ENCODE assay signal across 1 cellular context in genomic region chr22:29734853-29735252, GRCh38.
TF ChIP-seq lines count a peak whose summit lies in the region.

No MANE protein-coding gene starts in this region.

TF ChIP-seq in GM23338, 12 proteins besides CTCF, POLR2A, EP300 and RAD21 (continued from another document):
- no peak for TF ChIP-seq ZNF462 (CRISPR knock-in tag; IDR thresholded peaks at IDR 0.05)
- TF ChIP-seq ZNF331 (CRISPR knock-in tag; IDR thresholded peaks at IDR 0.05; ENCODE audit: low read depth) = no peak
- no peak for TF ChIP-seq ZNF114 (CRISPR knock-in tag; IDR thresholded peaks at IDR 0.05)
- no peak for TF ChIP-seq STAT1 (IDR thresholded peaks at IDR 0.05; ENCODE audit: unreplicated experiment)
- no peak for TF ChIP-seq EZH2 (IDR thresholded peaks at IDR 0.05; ENCODE audit: low read depth, unreplicated experiment)
- no peak for TF ChIP-seq EZH2phosphoT487 (IDR thresholded peaks at IDR 0.05; ENCODE audit: unreplicated experiment)
- no peak for TF ChIP-seq JUNB (IDR thresholded peaks at IDR 0.05; ENCODE audit: unreplicated experiment)
- TF ChIP-seq POLR2AphosphoS5 (IDR thresholded peaks at IDR 0.05; ENCODE audit: low read depth) = no peak
- TF ChIP-seq CREB1 (CRISPR knock-in tag; IDR thresholded peaks at IDR 0.05; ENCODE audit: low read depth) = no peak
- TF ChIP-seq ETS1 (IDR thresholded peaks at IDR 0.05) = no peak
- no peak for TF ChIP-seq NANOG (IDR thresholded peaks at IDR 0.05; ENCODE audit: borderline replicate concordance)
TF ChIP-seq in GM23338: peak in this region for 0.
